In the genomic region with DNA sequence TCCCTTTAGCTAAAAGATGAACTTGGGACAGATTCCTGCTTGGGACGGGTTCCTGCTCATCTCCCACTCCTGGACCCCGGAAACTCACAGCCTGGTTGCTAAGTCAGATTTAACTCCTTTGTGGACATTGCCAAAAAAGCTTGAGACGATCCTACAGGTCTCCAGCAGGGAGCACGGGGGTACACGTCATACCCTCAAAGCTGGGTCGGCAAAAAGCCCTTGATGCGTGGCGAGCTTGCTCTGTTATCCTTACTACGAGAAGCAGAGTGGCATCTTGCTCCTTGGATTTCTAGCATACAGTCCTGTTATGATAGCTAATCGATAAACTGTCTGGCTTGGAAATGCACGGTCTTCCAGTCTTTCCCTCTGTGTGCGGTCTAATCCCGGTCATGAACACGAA, we compare ENCODE assay signal across 10 cellular contexts.
"Had no signal": no experiment of that assay in that cellular context is flagged by ENCODE, and none has a peak within 500 bp of the region (broad histone marks: within the 10 kb centered on the region; RNA-seq: fewer than 3 reads in every experiment).

No MANE protein-coding gene starts in this region.

- H3K36me3 Mint-ChIP-seq: memory B cell had no signal

- H3K4me1 Mint-ChIP-seq: endodermal cell, memory B cell had no signal

- H3K27ac Mint-ChIP-seq: endodermal cell, memory B cell had no signal

- H3K4me3 Mint-ChIP-seq: endodermal cell; memory B cell; stimulated activated naive CD8-positive, alpha-beta T cell treated with anti-CD3 and anti-CD28 coated beads, Interleukin-15, Interleukin-2, amounts not matched to agents 100 ng/mL and 50 ng/mL, for 24 hours had no signal

- H3K9me3 ChIP-seq: esophagus squamous epithelium, heart right ventricle, thoracic aorta had no signal

- H3K4me3 ChIP-seq: esophagus squamous epithelium, heart right ventricle, spleen, thoracic aorta had no signal

- H3K9me3 Mint-ChIP-seq: endodermal cell had no signal

- H3K36me3 ChIP-seq: brain microvascular endothelial cell, esophagus squamous epithelium, heart right ventricle, spleen, thoracic aorta had no signal

- H3K27me3 ChIP-seq: brain microvascular endothelial cell had no signal

- H3K27ac ChIP-seq: brain microvascular endothelial cell, esophagus squamous epithelium, heart right ventricle, spleen, thoracic aorta had no signal

- DNase-seq: amniotic stem cell, cortex of kidney, esophagus squamous epithelium had no signal
